9 cellular contexts compared by ENCODE assay signal in genomic region chrX:53435997-53436396, GRCh38. TPM values are rescaled to one million over a fixed set of nuclear protein-coding genes. Genes with fewer than 3 reads are reported as not detected.
DNase-seq lines count a peak whose midpoint lies in the region; ATAC-seq and TF ChIP-seq lines count a peak whose summit lies in the region.
"Had no signal": no experiment of that assay in that cellular context is flagged by ENCODE, and none has a peak within 500 bp of the region (broad histone marks: within the 10 kb centered on the region; RNA-seq: fewer than 3 reads in every experiment).

No MANE protein-coding gene starts in this region.

- H3K4me3 Mint-ChIP-seq in immature natural killer cell, result peak overlapping the region in 1 of 5 donors; percentile 30

- DNase-seq in NCI-H2029 (lab: John Stamatoyannopoulos, UW) (peak; percentile 28), NCI-H2029 treated with DMSO at 0.1 percent for 48 hours (lab: John Stamatoyannopoulos, UW) (no peak), NCI-H1694 (lab: John Stamatoyannopoulos, UW) (peak; percentile 37), T-helper 9 cell (peak; percentile 52), astrocyte of the cerebellum (ENCODE audit: low read depth) (peak; percentile 57), immature natural killer cell (peak; percentile 63 to 67 (median 64))
- peak; percentile 38 for DNase-seq in stimulated activated CD4-positive, alpha-beta T cell treated with anti-CD3 and anti-CD28 coated beads, Interleukin-2, amount 100 ng/mL, for 4 hours (ENCODE audit: low read depth)

- peaks cover 0 to 1% (median 0%) of the 10 kb centered on the region in 6 donors for H3K9me3 Mint-ChIP-seq in immature natural killer cell

- H3K27ac Mint-ChIP-seq in immature natural killer cell, result no peak overlapping the region

- peaks cover 0 to 6% (median 0%) of the 10 kb centered on the region in 3 donors for H3K36me3 Mint-ChIP-seq in immature natural killer cell

- peak; percentile 72 for ATAC-seq in HG02763 (IDR thresholded peaks at IDR 0.05; ENCODE audit: unreplicated experiment)

- H3K27me3 Mint-ChIP-seq in immature natural killer cell (ENCODE audit: low read depth in 3 of 3), result peaks cover 2 to 16% (median 8%) of the 10 kb centered on the region in 3 donors

- peak; percentile 94 for TF ChIP-seq CTCF in astrocyte of the cerebellum (IDR thresholded peaks at IDR 0.05; ENCODE audit: low read depth, low read length, missing control alignments)

- peaks cover 17 to 20% of the 10 kb centered on the region in 2 donors for H3K4me1 Mint-ChIP-seq in immature natural killer cell

- H3K4me3 ChIP-seq in astrocyte of the cerebellum (ENCODE audit: low read depth, low read length), result no peak overlapping the region
- H3K4me3 ChIP-seq: BLaER1 treated with 17β-estradiol and CSF1 and Interleukin-3, amounts not matched to agents 10 nM and 100 nM had no signal

- in situ Hi-C loops in astrocyte of the cerebellum (cut with HindIII; ENCODE audit: low sequenced_read_pairs), result no loop called here

RNA-seq across cellular contexts. Expression of gene HSD17B10, which starts 1.8 kb away (rescaled TPM):
- 100 to 1,000 TPM; 170 to 194 (median 188) TPM for polyA plus RNA-seq in immature natural killer cell

RNA-seq across cellular contexts. Expression of gene RIBC1, which starts 13.3 kb away (rescaled TPM):
- polyA plus RNA-seq in immature natural killer cell, result under 1 TPM in 1 of 3 donors, not detected in 2; 0.71 TPM

RNA-seq across cellular contexts. Expression of gene SMC1A, which starts 13.5 kb away (rescaled TPM):
- polyA plus RNA-seq in immature natural killer cell, result 100 to 1,000 TPM in 1 of 3 donors, 10 to 100 TPM in 2; 43.1 to 105 (median 47.5) TPM
